Comparison of ENCODE assay signal across 14 cellular contexts in the genomic region with DNA sequence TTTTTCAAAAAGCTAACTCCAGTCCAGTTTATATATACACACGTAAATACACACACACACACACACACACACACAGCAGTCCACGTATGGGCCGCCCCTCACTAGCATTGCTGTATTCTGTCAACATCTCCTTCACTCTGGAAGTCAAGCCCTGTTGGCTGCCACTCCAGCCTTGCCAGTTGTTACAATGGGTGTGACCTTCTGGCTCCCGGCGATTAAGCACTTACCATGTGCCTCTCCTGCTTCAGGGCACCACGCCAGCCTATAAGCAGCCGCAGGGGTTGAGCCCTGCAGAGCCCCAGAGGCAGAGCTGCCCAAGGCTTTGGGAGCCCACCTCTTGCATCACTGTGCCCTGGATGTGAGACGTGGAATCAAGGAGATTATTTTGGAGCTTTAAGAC. TPM values are rescaled to one million over a fixed set of nuclear protein-coding genes. Genes with fewer than 3 reads are reported as not detected.
DNase-seq lines count a peak whose midpoint lies in the region; ATAC-seq and TF ChIP-seq lines count a peak whose summit lies in the region.
"Had no signal": no experiment of that assay in that cellular context is flagged by ENCODE, and none has a peak within 500 bp of the region (broad histone marks: within the 10 kb centered on the region; RNA-seq: fewer than 3 reads in every experiment).

No MANE protein-coding gene starts in this region.

- H3K4me2 ChIP-seq in MM.1S (ENCODE audit: low read depth, low read length): no peak overlapping the region

- H3K9me2 ChIP-seq in MM.1S (replicated peaks; ENCODE audit: insufficient read depth, low read length): no peaks in the 10 kb centered on the region

- 26 to 46% (median 39%) methylated on average over 8 of the region's 8 CpGs for WGBS in stomach, 5 donors

- TF ChIP-seq POLR2A in stomach (IDR thresholded peaks at IDR 0.05): no peak

- no peak for TF ChIP-seq EP300 in stomach (IDR thresholded peaks at IDR 0.05)

- no peak overlapping the region for H3K9ac ChIP-seq in MM.1S (ENCODE audit: low read length)

- ATAC-seq in GM21381 (IDR thresholded peaks at IDR 0.05; ENCODE audit: unreplicated experiment): no peak

- H3K36me3 ChIP-seq in stomach (no peaks in the 10 kb centered on the region), MM.1S (replicated peaks; ENCODE audit: insufficient read depth, low read length) (no peaks in the 10 kb centered on the region)
- H3K36me3 ChIP-seq: HAP-1, SJSA1 had no signal

- DNase-seq in DMS53 (lab: John Stamatoyannopoulos, UW): peak; percentile 37
- no peak for DNase-seq in DMS53 treated with DMSO at 0.1 percent for 48 hours (lab: John Stamatoyannopoulos, UW; ENCODE audit: unreplicated experiment)
- peak; percentile 59 for DNase-seq in NCI-H510A (lab: John Stamatoyannopoulos, UW)
- peak; percentile 36 for DNase-seq in fibroblast of villous mesenchyme (ENCODE audit: low read depth)
- DNase-seq in stomach: peak; percentile 83
- DNase-seq in MM.1S: no peak
- no peak for DNase-seq in NK-92 treated with Interleukin-12 subunit alpha and Interleukin-12 subunit beta, amount 100 ng/mL, for 24 hours (lab: John Stamatoyannopoulos, UW)
- DNase-seq: CD4-positive, alpha-beta T cell; NCI-H82 had no signal

- no peaks in the 10 kb centered on the region for H3K79me2 ChIP-seq in MM.1S (ENCODE audit: low read length)

- no peak overlapping the region for H2AFZ ChIP-seq in MM.1S (ENCODE audit: low read length)

- H3K9me3 ChIP-seq in stomach (no peaks in the 10 kb centered on the region), MM.1S (replicated peaks; ENCODE audit: insufficient read depth, low read length) (no peaks in the 10 kb centered on the region)
- H3K9me3 ChIP-seq: HAP-1, SJSA1 had no signal

- H3K27me3 ChIP-seq in stomach (no peaks in the 10 kb centered on the region), MM.1S (replicated peaks; ENCODE audit: insufficient read depth, low read length) (no peaks in the 10 kb centered on the region)
- H3K27me3 ChIP-seq: SJSA1 had no signal

- intact Hi-C loops in stomach (cut with DNase I; ENCODE audit: low total_unique reads): no loop called here

- H3K27ac ChIP-seq in stomach (no peak overlapping the region), MM.1S (ENCODE audit: low read length) (no peak overlapping the region)
- H3K27ac ChIP-seq: 22Rv1, HL-60, SJSA1 had no signal

- TF ChIP-seq CTCF in fibroblast of villous mesenchyme (IDR thresholded peaks at IDR 0.05; ENCODE audit: insufficient read depth, low read depth, low read length): no peak
- no peak for TF ChIP-seq CTCF in stomach (IDR thresholded peaks at IDR 0.05)
- TF ChIP-seq CTCF in MM.1S (IDR thresholded peaks at IDR 0.05; ENCODE audit: low read length): no peak

- H3K4me3 ChIP-seq in fibroblast of villous mesenchyme (ENCODE audit: low read depth, low read length) (no peak overlapping the region), stomach (no peak overlapping the region), MM.1S (ENCODE audit: low read length) (no peak overlapping the region)
- H3K4me3 ChIP-seq: HAP-1, SJSA1 had no signal

- no peaks in the 10 kb centered on the region for H3F3A ChIP-seq in MM.1S (ENCODE audit: insufficient read depth, low read length)

- H4K20me1 ChIP-seq in MM.1S (ENCODE audit: insufficient read depth, low read length): no peaks in the 10 kb centered on the region

- H3K4me1 ChIP-seq in stomach (peaks cover 6 to 30% (median 11%) of the 10 kb centered on the region in 4 donors), MM.1S (ENCODE audit: low read length) (no peaks in the 10 kb centered on the region)
- H3K4me1 ChIP-seq: HAP-1 had no signal

RNA-seq across cellular contexts. Expression of gene ROCK2, which starts 54.3 kb away (rescaled TPM):
- total RNA-seq in fibroblast of villous mesenchyme: 45.1 and 54.0 TPM in 2 replicates
- total RNA-seq in stomach: 100 to 1,000 TPM in 1 of 5 donors, 10 to 100 TPM in 4; 31.6 to 113 (median 54.3) TPM
- polyA plus RNA-seq in stomach: 10 to 100 TPM in 1 of 3 donors, 1 to 10 TPM in 2; 5.6 to 10.7 (median 7.7) TPM

Comparison
In these comparisons a context has a peak if more than half of its experiments do, and no peak if none do; other contexts are left out.
1. DNase-seq: peak in DMS53 (single experiment), NCI-H510A (single experiment), fibroblast of villous mesenchyme (single experiment) and stomach (single experiment); none in DMS53 treated with DMSO at 0.1 percent for 48 hours (single experiment), MM.1S (single experiment) and NK-92 treated with Interleukin-12 subunit alpha and Interleukin-12 subunit beta, amount 100 ng/mL, for 24 hours (single experiment).